In the genomic region with DNA sequence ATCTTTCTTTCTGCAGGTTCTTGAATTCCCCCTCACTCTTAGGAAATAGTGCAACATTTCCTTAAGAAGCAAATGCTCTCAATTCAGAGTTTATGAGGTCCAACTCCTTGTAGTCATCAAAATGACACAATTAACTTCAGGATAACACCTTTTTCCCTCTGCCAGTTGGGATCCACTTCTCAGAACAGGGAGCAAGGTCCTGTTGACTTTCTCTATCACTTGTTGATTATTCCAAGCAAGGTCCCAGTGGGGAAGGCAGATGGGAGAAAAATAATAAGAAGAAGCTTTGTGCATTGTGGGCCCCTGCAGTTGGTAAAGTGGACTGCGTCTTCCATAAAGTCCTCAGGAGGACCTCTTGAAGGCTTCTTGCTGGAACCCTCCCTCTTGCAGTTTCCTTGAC, we compare ENCODE assay signal across 21 cellular contexts.
DNase-seq lines count a peak whose midpoint lies in the region; ATAC-seq and TF ChIP-seq lines count a peak whose summit lies in the region.
"Had no signal": no experiment of that assay in that cellular context is flagged by ENCODE, and none has a peak within 500 bp of the region (broad histone marks: within the 10 kb centered on the region; RNA-seq: fewer than 3 reads in every experiment).

No MANE protein-coding gene starts in this region.

- H3K27ac ChIP-seq in hepatocyte (peak overlapping the region; percentile 83), osteoblast (ENCODE audit: low read depth, low read length) (no peak overlapping the region), aorta (ENCODE audit: low read depth in 1 of 2, low read length in 2 of 2) (no peak overlapping the region)
- H3K27ac ChIP-seq: BLaER1 had no signal

- H3K9me3 ChIP-seq in hepatocyte (ENCODE audit: low read depth) (no peaks in the 10 kb centered on the region), osteoblast (ENCODE audit: low read depth, low read length) (no peaks in the 10 kb centered on the region), aorta (ENCODE audit: control insufficient read depth, low read length) (peaks cover 2% of the 10 kb centered on the region)
- H3K9me3 ChIP-seq: BE2C, BLaER1, Caco-2 had no signal

- H3K4me1 ChIP-seq in hepatocyte (ENCODE audit: insufficient read depth), result no peaks in the 10 kb centered on the region
- no peaks in the 10 kb centered on the region for H3K4me1 ChIP-seq in osteoblast (ENCODE audit: insufficient read depth, low read length)
- H3K4me1 ChIP-seq in aorta (ENCODE audit: control insufficient read depth in 1 of 2, insufficient read depth in 2 of 2, low read length in 2 of 2), result no peaks in the 10 kb centered on the region
- H3K4me1 ChIP-seq: BE2C, BLaER1, Caco-2 had no signal

- H3K4me2 ChIP-seq in hepatocyte (no peak overlapping the region), osteoblast (ENCODE audit: insufficient read depth, low read length) (no peak overlapping the region)
- H3K4me2 ChIP-seq: BLaER1 had no signal

- H3K9me2 ChIP-seq in hepatocyte (replicated peaks; ENCODE audit: insufficient read depth), result no peaks in the 10 kb centered on the region

- TF ChIP-seq CTCF in Calu3 (IDR thresholded peaks at IDR 0.05; ENCODE audit: unreplicated experiment), result no peak
- TF ChIP-seq CTCF in hepatocyte (IDR thresholded peaks at IDR 0.05; ENCODE audit: poor library complexity), result no peak
- TF ChIP-seq CTCF in osteoblast (IDR thresholded peaks at IDR 0.05; ENCODE audit: extremely low read depth, low read depth, low read length), result no peak
- TF ChIP-seq CTCF in CD14-positive monocyte (IDR thresholded peaks at IDR 0.05), result no peak

- WGBS in hepatocyte (ENCODE audit: low lambda C conversion rate, missing lambda C conversion rate), result 71% methylated on average over 1 of the region's 1 CpG
- 90 to 92% methylated on average over 1 of the region's 1 CpG for WGBS in aorta, 2 donors

- H3K27me3 ChIP-seq in hepatocyte (no peaks in the 10 kb centered on the region), osteoblast (ENCODE audit: insufficient read depth, low read length) (no peaks in the 10 kb centered on the region), aorta (ENCODE audit: control insufficient read depth in 1 of 2, insufficient read depth in 2 of 2, low read length in 1 of 2) (no peaks in the 10 kb centered on the region)
- H3K27me3 ChIP-seq: BE2C, BLaER1 had no signal

- H3K4me1 Mint-ChIP-seq in Calu3 (ENCODE audit: low read depth, unreplicated experiment) (peaks cover 38% of the 10 kb centered on the region), CD14-positive monocyte (no peaks in the 10 kb centered on the region)

- peak overlapping the region; percentile 40 for H3K4me3 Mint-ChIP-seq in Calu3 (ENCODE audit: low read depth, unreplicated experiment)
- no peak overlapping the region for H3K4me3 Mint-ChIP-seq in CD14-positive monocyte
- H3K4me3 Mint-ChIP-seq: CD4-positive, alpha-beta T cell; CD8-positive, alpha-beta T cell had no signal

- DNase-seq in Calu3 (no peak), hepatocyte (ENCODE audit: low spot score) (peak; percentile 20), osteoblast (ENCODE audit: insufficient read length, low spot score, missing footprints) (peak; percentile 8), CD14-positive monocyte (ENCODE audit: low spot score) (no peak), aorta (no peak)
- DNase-seq: 8988T; ACHN; BE2C; C1 segment of cervical spinal cord; Caco-2; CD4-positive, alpha-beta T cell; CD8-positive, alpha-beta T cell; DMS 273 treated with DMSO at 0.1 percent for 48 hours; DMS153; DMS53; DMS79; DND-41; EL; GDM1 had no signal

- CTCF ChIA-PET in Calu3 (lab: Charles Lee), result interaction anchor here (0.6 to 1.0 kb wide), 2 partner anchors 76 to 127 kb away, joined by 4 to 5 read pairs; no protein-coding TSS in a partner anchor

- intact Hi-C loops in Calu3 (cut with micrococcal nuclease; ENCODE audit: unreplicated experiment), result no loop called here
- intact Hi-C loops in CD14-positive monocyte (cut with micrococcal nuclease), result no loop called here
- intact Hi-C loops in aorta (cut with DNase I), result no loop called here

- no peaks in the 10 kb centered on the region for H3K9me3 Mint-ChIP-seq in Calu3 (ENCODE audit: low read depth, unreplicated experiment)
- peaks cover 3 to 17% (median 9%) of the 10 kb centered on the region in 7 donors for H3K9me3 Mint-ChIP-seq in CD14-positive monocyte

- no peak overlapping the region for H2AFZ ChIP-seq in hepatocyte
- no peak overlapping the region for H2AFZ ChIP-seq in osteoblast (ENCODE audit: low read length)

- BruUV-seq in Calu3 (replicated peaks; lab: Mats Ljungman, UMichigan), result no TSS peak

- no peaks in the 10 kb centered on the region for H3K36me3 ChIP-seq in hepatocyte (replicated peaks; ENCODE audit: insufficient read depth, low read depth)
- H3K36me3 ChIP-seq in osteoblast (ENCODE audit: insufficient read depth, low read length), result no peaks in the 10 kb centered on the region
- no peaks in the 10 kb centered on the region for H3K36me3 ChIP-seq in aorta (ENCODE audit: control insufficient read depth in 1 of 2, insufficient read depth in 2 of 2, low read length in 1 of 2)
- H3K36me3 ChIP-seq: BE2C, BLaER1 had no signal

- H3K4me3 ChIP-seq in hepatocyte (no peak overlapping the region), osteoblast (ENCODE audit: insufficient read depth, low read length) (no peak overlapping the region), aorta (ENCODE audit: low read length in 2 of 2) (no peak overlapping the region)
- H3K4me3 ChIP-seq: BLaER1, GM12878 had no signal

- H4K20me1 ChIP-seq in hepatocyte (ENCODE audit: insufficient read depth, poor library complexity, severe bottlenecking), result no peaks in the 10 kb centered on the region
- H4K20me1 ChIP-seq in osteoblast (ENCODE audit: insufficient read depth, low read length), result no peaks in the 10 kb centered on the region
- H4K20me1 ChIP-seq: BLaER1 had no signal

- H3K36me3 Mint-ChIP-seq in Calu3 (ENCODE audit: insufficient read depth, unreplicated experiment) (no peaks in the 10 kb centered on the region), CD14-positive monocyte (no peaks in the 10 kb centered on the region)
- H3K36me3 Mint-ChIP-seq: CD8-positive, alpha-beta T cell had no signal

- no peak for ATAC-seq in aorta (ENCODE audit: low FRiP score)
- ATAC-seq: CD8-positive, alpha-beta T cell; GM12878 had no signal

- H3K27me3 Mint-ChIP-seq in Calu3 (ENCODE audit: unreplicated experiment) (no peaks in the 10 kb centered on the region), CD14-positive monocyte (ENCODE audit: low read depth in 3 of 3) (no peaks in the 10 kb centered on the region)
- H3K27me3 Mint-ChIP-seq: CD4-positive, alpha-beta T cell had no signal

- H3K79me2 ChIP-seq in hepatocyte (no peaks in the 10 kb centered on the region), osteoblast (ENCODE audit: insufficient read depth, low read length) (no peaks in the 10 kb centered on the region)

- H3K27ac Mint-ChIP-seq in Calu3 (ENCODE audit: unreplicated experiment) (peak overlapping the region; percentile 90), CD14-positive monocyte (no peak overlapping the region)
- H3K27ac Mint-ChIP-seq: CD4-positive, alpha-beta T cell; CD8-positive, alpha-beta T cell had no signal

Comparison
In these comparisons a context has a peak if more than half of its experiments do, and no peak if none do; other contexts are left out.
1. DNase-seq: peak in hepatocyte (single experiment) and osteoblast (single experiment); none in Calu3 (single experiment), CD14-positive monocyte (single experiment) and aorta (0 of 2).